In the genomic region with DNA sequence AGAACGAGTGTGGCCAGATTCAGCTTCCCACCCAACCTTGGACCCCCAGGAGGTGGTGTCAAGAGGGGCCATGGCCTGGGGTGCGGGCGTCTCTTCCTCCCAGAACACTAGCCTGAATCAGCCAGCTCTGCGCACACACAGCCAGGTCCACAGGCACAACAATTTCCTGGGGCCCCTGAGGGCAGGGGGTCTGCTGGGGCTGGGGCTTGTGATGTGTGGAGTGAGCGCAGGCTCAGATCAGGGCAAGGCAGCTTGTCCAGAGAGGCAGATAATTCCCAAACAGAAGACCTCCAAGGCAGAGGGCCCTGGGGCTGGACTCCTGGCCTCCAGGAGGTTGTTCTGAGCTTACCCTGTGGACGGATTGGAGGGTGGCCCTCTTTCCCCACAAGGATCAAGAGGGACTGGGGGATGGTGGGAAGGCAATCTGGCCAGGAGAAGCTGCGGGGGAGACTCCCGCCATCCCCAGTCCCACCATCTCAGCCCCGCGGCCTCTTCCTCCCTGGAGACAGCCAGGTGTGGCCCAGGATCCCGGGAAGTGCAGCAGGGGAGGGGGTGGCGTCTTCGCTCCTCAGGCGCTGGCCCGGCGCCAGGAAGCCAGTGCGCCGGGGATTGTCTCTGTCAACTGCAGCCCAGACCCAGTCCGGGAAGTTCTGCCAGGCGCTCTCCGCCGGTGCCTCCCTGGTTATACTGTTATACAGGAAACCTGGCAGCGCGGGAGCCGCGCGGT, we compare ENCODE assay signal across 8 cellular contexts. TPM values are rescaled to one million over a fixed set of nuclear protein-coding genes. Genes with fewer than 3 reads are reported as not detected.
A peak's percentile ranks its signal among the peaks of the same experiment; 100 is the strongest.
DNase-seq lines count a peak whose midpoint lies in the region; ATAC-seq, FAIRE-seq and TF ChIP-seq lines count a peak whose summit lies in the region.

No MANE protein-coding gene starts in this region.

- DNase-seq in DMS53 (lab: John Stamatoyannopoulos, UW) (peak; percentile 54), DMS53 treated with DMSO at 0.1 percent for 48 hours (lab: John Stamatoyannopoulos, UW; ENCODE audit: unreplicated experiment) (no peak), RWPE1 (ENCODE audit: low spot score) (peak; percentile 55), frontal cortex (ENCODE audit: low spot score in 2 of 2) (peak; percentile 33 to 39), sigmoid colon (no peak), COLO829 (ENCODE audit: low spot score) (no peak)

- H3K27ac ChIP-seq in RWPE1 (no peak overlapping the region), sigmoid colon (no peak overlapping the region)

- no peak for TF ChIP-seq POLR2A in sigmoid colon (IDR thresholded peaks at IDR 0.05)

- POLR2A ChIA-PET in RWPE1 (lab: Yijun Ruan, JAX; ENCODE audit: low non-redundant PET) = no interaction called here

- no peak for FAIRE-seq in frontal cortex (lab: Jason Lieb, UNC)

- TF ChIP-seq EP300 in sigmoid colon (IDR thresholded peaks at IDR 0.05) = no peak

- CTCF ChIA-PET in RWPE1 (lab: Yijun Ruan, JAX) = no interaction called here

- no peak for ATAC-seq in HG03139 (IDR thresholded peaks at IDR 0.05; ENCODE audit: unreplicated experiment)
- no peak for ATAC-seq in GM18873 (IDR thresholded peaks at IDR 0.05; ENCODE audit: low FRiP score, unreplicated experiment)

- H3K9me3 ChIP-seq in sigmoid colon = no peaks in the 10 kb centered on the region

- peak overlapping the region in 3 of 4 donors; percentile 16 to 40 (median 39) for H3K4me3 ChIP-seq in sigmoid colon

- no peaks in the 10 kb centered on the region for H3K36me3 ChIP-seq in sigmoid colon

- TF ChIP-seq CTCF in RWPE1 (conservative IDR thresholded peaks at IDR 0.05; ENCODE audit: low read depth) (no peak), sigmoid colon (IDR thresholded peaks at IDR 0.05) (no peak)

- peaks cover 0 to 52% (median 49%) of the 10 kb centered on the region in 4 donors for H3K4me1 ChIP-seq in sigmoid colon

- 12 to 14% methylated on average over 27 of the region's 27 CpGs for WGBS in sigmoid colon, 2 donors

- H3K27me3 ChIP-seq in sigmoid colon = peaks cover 50 to 64% (median 58%) of the 10 kb centered on the region in 3 donors

- intact Hi-C loops in sigmoid colon (cut with DNase I) = no loop called here

RNA-seq across cellular contexts. Expression of a gene that starts 52.0 kb away (rescaled TPM):
- 75.4 TPM for total RNA-seq in frontal cortex
- 10 to 100 TPM; 55.9 to 80.1 (median 62.8) TPM for total RNA-seq in sigmoid colon
- polyA plus RNA-seq in sigmoid colon = 10 to 100 TPM; 30.8 to 34.7 (median 34.2) TPM

Comparison
In these comparisons a context has a peak if more than half of its experiments do, and no peak if none do; other contexts are left out.
1. DNase-seq: peak in DMS53 (single experiment), RWPE1 (single experiment) and frontal cortex (2 of 2); none in DMS53 treated with DMSO at 0.1 percent for 48 hours (single experiment), sigmoid colon (single experiment) and COLO829 (single experiment).